In genomic region chr1:81583878-81584277, GRCh38 we compare ENCODE assay signal across 25 cellular contexts.
"Had no signal": no experiment of that assay in that cellular context is flagged by ENCODE, and none has a peak within 500 bp of the region (broad histone marks: within the 10 kb centered on the region; RNA-seq: fewer than 3 reads in every experiment).

No MANE protein-coding gene starts in this region.

- H3K36me3 Mint-ChIP-seq: activated naive CD8-positive, alpha-beta T cell; stimulated activated effector memory CD8-positive, alpha-beta T cell treated with anti-CD3 and anti-CD28 coated beads, Interleukin-12 subunit alpha, Interleukin-12 subunit beta, amount 100 ng/mL, for 72 hours had no signal

- H3K36me3 ChIP-seq: heart left ventricle, neutrophil, thyroid gland, upper lobe of left lung, vagina, WERI-Rb-1 had no signal

- H3K4me1 Mint-ChIP-seq: stimulated activated effector memory CD8-positive, alpha-beta T cell treated with anti-CD3 and anti-CD28 coated beads, Interleukin-12 subunit alpha, Interleukin-12 subunit beta, amount 100 ng/mL, for 72 hours had no signal

- H3K9me3 Mint-ChIP-seq: nephron progenitor cell; stimulated activated naive CD8-positive, alpha-beta T cell treated with anti-CD3 and anti-CD28 coated beads, Interleukin-15, Interleukin-2, amounts not matched to agents 100 ng/mL and 50 ng/mL, for 24 hours; T-helper 1 cell treated with Interleukin-12 subunit alpha and Interleukin-12 subunit beta and Interleukin-4 antibody, amounts not matched to agents 30 μg/mL and 1 μg/mL, for 36 hours had no signal

- H3K27me3 Mint-ChIP-seq: activated naive CD8-positive, alpha-beta T cell; stimulated activated naive CD8-positive, alpha-beta T cell treated with anti-CD3 and anti-CD28 coated beads, Interleukin-15, Interleukin-2, amounts not matched to agents 100 ng/mL and 50 ng/mL, for 24 hours had no signal

- H3K4me1 ChIP-seq: body of pancreas, vagina had no signal

- H3K27ac Mint-ChIP-seq: activated naive CD8-positive, alpha-beta T cell; nephron progenitor cell; stimulated activated effector memory CD8-positive, alpha-beta T cell treated with anti-CD3 and anti-CD28 coated beads, Interleukin-12 subunit alpha, Interleukin-12 subunit beta, amount 100 ng/mL, for 72 hours; stimulated activated naive CD8-positive, alpha-beta T cell treated with anti-CD3 and anti-CD28 coated beads, Interleukin-15, Interleukin-2, amounts not matched to agents 100 ng/mL and 50 ng/mL, for 24 hours; T-helper 1 cell treated with Interleukin-12 subunit alpha and Interleukin-12 subunit beta and Interleukin-4 antibody, amounts not matched to agents 30 μg/mL and 1 μg/mL, for 36 hours had no signal

- H3K27ac ChIP-seq: body of pancreas, heart left ventricle, neutrophil, skin epidermis, thyroid gland, vagina, WERI-Rb-1 had no signal

- H3K4me3 Mint-ChIP-seq: activated naive CD8-positive, alpha-beta T cell; nephron progenitor cell; stimulated activated effector memory CD8-positive, alpha-beta T cell treated with anti-CD3 and anti-CD28 coated beads, Interleukin-12 subunit alpha, Interleukin-12 subunit beta, amount 100 ng/mL, for 72 hours; stimulated activated naive CD8-positive, alpha-beta T cell treated with anti-CD3 and anti-CD28 coated beads, Interleukin-15, Interleukin-2, amounts not matched to agents 100 ng/mL and 50 ng/mL, for 24 hours; T-helper 1 cell treated with Interleukin-12 subunit alpha and Interleukin-12 subunit beta and Interleukin-4 antibody, amounts not matched to agents 30 μg/mL and 1 μg/mL, for 36 hours had no signal

- H3K4me3 ChIP-seq: body of pancreas, heart left ventricle, skin epidermis, thyroid gland, upper lobe of left lung, vagina had no signal

- DNase-seq: activated CD4-positive, alpha-beta T cell treated with anti-CD3 and anti-CD28 coated beads for 48 hours; activated CD4-positive, alpha-beta T cell treated with anti-CD3 and anti-CD28 coated beads, Interleukin-2, amount 50 U/mL, for 48 hours; activated CD8-positive, alpha-beta memory T cell treated with anti-CD3 and anti-CD28 coated beads for 24 hours; activated effector memory CD4-positive, alpha-beta T cell treated with Interleukin-2 at 50 U/mL for 16 hours; activated naive CD4-positive, alpha-beta T cell treated with Interleukin-2 at 50 U/mL for 16 hours; anterior cingulate cortex; body of pancreas; dermis blood vessel endothelial cell; effector CD8-positive, alpha-beta T cell; heart left ventricle; left ventricle myocardium superior; nephron progenitor cell; stimulated activated CD4-positive, alpha-beta T cell treated with anti-CD3 and anti-CD28 coated beads, Interleukin-12 subunit alpha, Interleukin-12 subunit beta, amount 100 ng/mL, for 4 hours; stimulated activated CD4-positive, alpha-beta T cell treated with anti-CD3 and anti-CD28 coated beads, Interleukin-4, amount 100 ng/mL, for 1 hour; T-helper 9 cell; thyroid gland; upper lobe of left lung; WERI-Rb-1 had no signal

- H3K9me3 ChIP-seq: body of pancreas, heart left ventricle, neutrophil, thyroid gland, upper lobe of left lung, vagina had no signal

- H3K27me3 ChIP-seq: body of pancreas, heart left ventricle, neutrophil, thyroid gland, upper lobe of left lung, vagina had no signal
